ENCODE assay signal across 9 cellular contexts in genomic region chr1:58884706-58885661, GRCh38.
A peak's percentile ranks its signal among the peaks of the same experiment; 100 is the strongest.
DNase-seq lines count a peak whose midpoint lies in the region; ATAC-seq and TF ChIP-seq lines count a peak whose summit lies in the region.
"Had no signal": no experiment of that assay in that cellular context is flagged by ENCODE, and none has a peak within 500 bp of the region (broad histone marks: within the 10 kb centered on the region; RNA-seq: fewer than 3 reads in every experiment).

No MANE protein-coding gene starts in this region.

- no peaks in the 10 kb centered on the region for H3K27me3 Mint-ChIP-seq in CD8-positive, alpha-beta T cell (ENCODE audit: low read depth)
- peaks cover 0 to 4% (median 0%) of the 10 kb centered on the region in 5 donors for H3K27me3 Mint-ChIP-seq in naive thymus-derived CD8-positive, alpha-beta T cell
- H3K27me3 Mint-ChIP-seq: activated B cell treated with CpG ODN at 0.5 μM for 24 hours had no signal

- H3K4me3 Mint-ChIP-seq in CD8-positive, alpha-beta T cell, result peak overlapping the region; percentile 49
- H3K4me3 Mint-ChIP-seq in naive thymus-derived CD8-positive, alpha-beta T cell, result peak overlapping the region in 9 of 10 donors; percentile 36 to 80 (median 59)
- H3K4me3 Mint-ChIP-seq: activated B cell treated with CpG ODN at 0.5 μM for 24 hours had no signal

- H3K27me3 ChIP-seq in CD8-positive, alpha-beta T cell (ENCODE audit: insufficient read depth, low read length), result no peaks in the 10 kb centered on the region

- ATAC-seq in CD8-positive, alpha-beta T cell, result peak; percentile 42
- peak; percentile 31 to 41 for ATAC-seq in naive thymus-derived CD8-positive, alpha-beta T cell
- no peak for ATAC-seq in esophagus mucosa
- no peak for ATAC-seq in GM18868 (IDR thresholded peaks at IDR 0.05; ENCODE audit: unreplicated experiment)

- no peaks in the 10 kb centered on the region for H3K9me3 Mint-ChIP-seq in CD8-positive, alpha-beta T cell
- H3K9me3 Mint-ChIP-seq in naive thymus-derived CD8-positive, alpha-beta T cell, result no peaks in the 10 kb centered on the region
- H3K9me3 Mint-ChIP-seq: activated B cell treated with CpG ODN at 0.5 μM for 24 hours had no signal

- H3K4me1 Mint-ChIP-seq in CD8-positive, alpha-beta T cell (ENCODE audit: low read depth), result peaks cover 56% of the 10 kb centered on the region
- H3K4me1 Mint-ChIP-seq in naive thymus-derived CD8-positive, alpha-beta T cell, result peaks cover 38 to 65% (median 57%) of the 10 kb centered on the region in 4 donors

- H3K27ac Mint-ChIP-seq in CD8-positive, alpha-beta T cell, result peak overlapping the region; percentile 87
- peak overlapping the region; percentile 50 to 90 (median 80) for H3K27ac Mint-ChIP-seq in naive thymus-derived CD8-positive, alpha-beta T cell
- H3K27ac Mint-ChIP-seq: activated B cell treated with CpG ODN at 0.5 μM for 24 hours had no signal

- peaks cover 31% of the 10 kb centered on the region for H3K4me1 ChIP-seq in CD8-positive, alpha-beta T cell (ENCODE audit: insufficient read depth, low read length)

- no peak for TF ChIP-seq CTCF in CD8-positive, alpha-beta T cell (IDR thresholded peaks at IDR 0.05)
- TF ChIP-seq CTCF in GM10248 (IDR thresholded peaks at IDR 0.05; ENCODE audit: control extremely low read depth, extremely low read depth, low read depth, missing control alignments), result no peak

- DNase-seq in CD8-positive, alpha-beta T cell, result peak in 1 of 7 experiments; percentile 27
- DNase-seq in NCI-H2029 (lab: John Stamatoyannopoulos, UW) (peak; percentile 99), caudate nucleus (lab: John Stamatoyannopoulos, UW) (peak in 1 of 61 donors; percentile 30), GM10248 (ENCODE audit: extremely low spot score) (no peak)
- DNase-seq in naive thymus-derived CD8-positive, alpha-beta T cell, result peak in 3 of 10 donors; percentile 6 to 15 (median 14)
- no peak for DNase-seq in stimulated activated CD4-positive, alpha-beta T cell treated with anti-CD3 and anti-CD28 coated beads, Interleukin-4, amount 100 ng/mL, for 4 hours
- DNase-seq: activated B cell treated with CpG ODN at 0.5 μM for 24 hours had no signal

- no peak overlapping the region for H3K4me3 ChIP-seq in CD8-positive, alpha-beta T cell (ENCODE audit: low read depth, low read length)

- no peaks in the 10 kb centered on the region for H3K36me3 Mint-ChIP-seq in CD8-positive, alpha-beta T cell
- H3K36me3 Mint-ChIP-seq in naive thymus-derived CD8-positive, alpha-beta T cell, result no peaks in the 10 kb centered on the region

- intact Hi-C loops in CD8-positive, alpha-beta T cell (cut with DNase I, micrococcal nuclease), result no loop called here

- H3K36me3 ChIP-seq in CD8-positive, alpha-beta T cell (ENCODE audit: insufficient read depth, low read length), result no peaks in the 10 kb centered on the region

- CTCF ChIA-PET in CD8-positive, alpha-beta T cell (lab: Charles Lee), result interaction anchor here (1.0 kb wide), 1 partner anchor 161 kb away, joined by 3 read pairs; no protein-coding TSS in a partner anchor
- CTCF ChIA-PET in GM10248 (lab: Yijun Ruan, JAX), result interaction anchor here (1.3 kb wide), 1 partner anchor 12 kb away, joined by 3 read pairs; no protein-coding TSS in a partner anchor

- H3K9me3 ChIP-seq in CD8-positive, alpha-beta T cell (ENCODE audit: low read length), result no peaks in the 10 kb centered on the region

- no peak overlapping the region for H3K27ac ChIP-seq in CD8-positive, alpha-beta T cell (ENCODE audit: low read depth, low read length)
- H3K27ac ChIP-seq in caudate nucleus (ENCODE audit: low read depth, low read length), result peak overlapping the region; percentile 19

- POLR2A ChIA-PET in CD8-positive, alpha-beta T cell (lab: Charles Lee), result interaction anchor here (1.0 to 1.8 kb wide), 3 partner anchors 18 to 101 kb away, joined by 3 to 6 read pairs (median 3); partner anchors contain the start of gene JUN
- POLR2A ChIA-PET in naive thymus-derived CD8-positive, alpha-beta T cell (lab: Charles Lee), result interaction anchor here (0.7 to 0.9 kb wide), 2 partner anchors 55 to 136 kb away, joined by 3 read pairs; no protein-coding TSS in a partner anchor
- POLR2A ChIA-PET in GM10248 (lab: Yijun Ruan, JAX), result no interaction called here

Comparison
In these comparisons a context has a peak if more than half of its experiments do, and no peak if none do; other contexts are left out.
1. ATAC-seq: peak in CD8-positive, alpha-beta T cell (single experiment) and naive thymus-derived CD8-positive, alpha-beta T cell (2 of 2); none in esophagus mucosa (single experiment) and GM18868 (single experiment).